1 cellular context compared by ENCODE assay signal in the genomic region with DNA sequence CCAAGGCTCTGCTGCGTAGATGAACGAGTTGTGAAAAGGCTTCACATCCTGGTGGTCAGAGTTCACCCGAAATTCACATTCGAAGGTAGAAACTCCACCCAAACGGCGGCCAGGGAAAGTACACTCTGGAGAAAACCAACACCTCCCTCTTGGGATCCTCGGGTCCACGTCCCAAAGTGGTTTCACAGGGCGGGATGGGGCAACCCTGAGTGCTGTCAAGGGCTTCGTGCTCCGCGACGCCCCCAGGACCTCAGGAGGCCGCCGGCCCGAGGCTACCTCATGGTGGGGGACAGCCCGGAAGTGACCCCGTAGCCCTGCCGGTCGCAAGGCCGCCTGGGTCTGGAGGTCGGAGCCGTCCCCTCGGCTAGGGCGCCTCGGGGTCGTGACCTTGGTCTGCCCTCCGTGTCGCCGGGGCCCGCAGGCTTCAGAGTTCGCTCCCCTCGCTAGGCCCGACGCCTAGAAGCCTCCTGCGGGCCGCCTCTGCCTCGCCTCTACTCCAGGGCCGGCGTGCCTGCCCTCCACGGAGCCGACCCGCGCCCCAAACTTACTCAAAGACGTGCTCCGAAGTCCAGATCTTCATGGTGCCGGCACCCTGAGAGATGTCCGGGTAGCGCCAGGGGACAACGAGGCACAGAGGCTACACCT.
TF ChIP-seq lines count a peak whose summit lies in the region.

A gene (minus strand): TSS at position 636 of the 645 bp plus-strand sequence. CDS start 56 bp downstream, at position 580.

TF ChIP-seq in K562, 482 proteins besides CTCF, POLR2A, EP300 and RAD21 (continued from another document and continues in another):
- TF ChIP-seq, protein P1, sequence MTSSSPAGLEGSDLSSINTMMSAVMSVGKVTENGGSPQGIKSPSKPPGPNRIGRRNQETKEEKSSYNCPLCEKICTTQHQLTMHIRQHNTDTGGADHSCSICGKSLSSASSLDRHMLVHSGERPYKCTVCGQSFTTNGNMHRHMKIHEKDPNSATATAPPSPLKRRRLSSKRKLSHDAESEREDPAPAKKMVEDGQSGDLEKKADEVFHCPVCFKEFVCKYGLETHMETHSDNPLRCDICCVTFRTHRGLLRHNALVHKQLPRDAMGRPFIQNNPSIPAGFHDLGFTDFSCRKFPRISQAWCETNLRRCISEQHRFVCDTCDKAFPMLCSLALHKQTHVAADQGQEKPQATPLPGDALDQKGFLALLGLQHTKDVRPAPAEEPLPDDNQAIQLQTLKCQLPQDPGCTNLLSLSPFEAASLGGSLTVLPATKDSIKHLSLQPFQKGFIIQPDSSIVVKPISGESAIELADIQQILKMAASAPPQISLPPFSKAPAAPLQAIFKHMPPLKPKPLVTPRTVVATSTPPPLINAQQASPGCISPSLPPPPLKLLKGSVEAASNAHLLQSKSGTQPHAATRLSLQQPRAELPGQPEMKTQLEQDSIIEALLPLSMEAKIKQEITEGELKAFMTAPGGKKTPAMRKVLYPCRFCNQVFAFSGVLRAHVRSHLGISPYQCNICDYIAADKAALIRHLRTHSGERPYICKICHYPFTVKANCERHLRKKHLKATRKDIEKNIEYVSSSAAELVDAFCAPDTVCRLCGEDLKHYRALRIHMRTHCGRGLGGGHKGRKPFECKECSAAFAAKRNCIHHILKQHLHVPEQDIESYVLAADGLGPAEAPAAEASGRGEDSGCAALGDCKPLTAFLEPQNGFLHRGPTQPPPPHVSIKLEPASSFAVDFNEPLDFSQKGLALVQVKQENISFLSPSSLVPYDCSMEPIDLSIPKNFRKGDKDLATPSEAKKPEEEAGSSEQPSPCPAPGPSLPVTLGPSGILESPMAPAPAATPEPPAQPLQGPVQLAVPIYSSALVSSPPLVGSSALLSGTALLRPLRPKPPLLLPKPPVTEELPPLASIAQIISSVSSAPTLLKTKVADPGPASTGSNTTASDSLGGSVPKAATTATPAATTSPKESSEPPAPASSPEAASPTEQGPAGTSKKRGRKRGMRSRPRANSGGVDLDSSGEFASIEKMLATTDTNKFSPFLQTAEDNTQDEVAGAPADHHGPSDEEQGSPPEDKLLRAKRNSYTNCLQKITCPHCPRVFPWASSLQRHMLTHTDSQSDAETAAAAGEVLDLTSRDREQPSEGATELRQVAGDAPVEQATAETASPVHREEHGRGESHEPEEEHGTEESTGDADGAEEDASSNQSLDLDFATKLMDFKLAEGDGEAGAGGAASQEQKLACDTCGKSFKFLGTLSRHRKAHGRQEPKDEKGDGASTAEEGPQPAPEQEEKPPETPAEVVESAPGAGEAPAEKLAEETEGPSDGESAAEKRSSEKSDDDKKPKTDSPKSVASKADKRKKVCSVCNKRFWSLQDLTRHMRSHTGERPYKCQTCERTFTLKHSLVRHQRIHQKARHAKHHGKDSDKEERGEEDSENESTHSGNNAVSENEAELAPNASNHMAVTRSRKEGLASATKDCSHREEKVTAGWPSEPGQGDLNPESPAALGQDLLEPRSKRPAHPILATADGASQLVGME (CRISPR knock-in tag; IDR thresholded peaks at IDR 0.05), result no peak
- TF ChIP-seq CCNT2 (IDR thresholded peaks at IDR 0.05; ENCODE audit: borderline replicate concordance, extremely low read depth, insufficient read length, low read depth, low read length), result no peak
- TF ChIP-seq, protein P2, sequence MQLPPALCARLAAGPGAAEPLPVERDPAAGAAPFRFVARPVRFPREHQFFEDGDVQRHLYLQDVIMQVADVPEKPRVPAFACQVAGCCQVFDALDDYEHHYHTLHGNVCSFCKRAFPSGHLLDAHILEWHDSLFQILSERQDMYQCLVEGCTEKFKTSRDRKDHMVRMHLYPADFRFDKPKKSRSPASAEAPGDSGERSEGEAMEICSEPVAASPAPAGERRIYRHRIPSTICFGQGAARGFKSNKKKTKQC (CRISPR knock-in tag; IDR thresholded peaks at IDR 0.05), result peak; percentile 86
- no peak for TF ChIP-seq NFE2 (IDR thresholded peaks at IDR 0.05; ENCODE audit: low read depth)
- TF ChIP-seq KLF16 (IDR thresholded peaks at IDR 0.05), result no peak
- TF ChIP-seq FOXA1 (IDR thresholded peaks at IDR 0.05; ENCODE audit: borderline replicate concordance), result no peak
- TF ChIP-seq, protein P3, sequence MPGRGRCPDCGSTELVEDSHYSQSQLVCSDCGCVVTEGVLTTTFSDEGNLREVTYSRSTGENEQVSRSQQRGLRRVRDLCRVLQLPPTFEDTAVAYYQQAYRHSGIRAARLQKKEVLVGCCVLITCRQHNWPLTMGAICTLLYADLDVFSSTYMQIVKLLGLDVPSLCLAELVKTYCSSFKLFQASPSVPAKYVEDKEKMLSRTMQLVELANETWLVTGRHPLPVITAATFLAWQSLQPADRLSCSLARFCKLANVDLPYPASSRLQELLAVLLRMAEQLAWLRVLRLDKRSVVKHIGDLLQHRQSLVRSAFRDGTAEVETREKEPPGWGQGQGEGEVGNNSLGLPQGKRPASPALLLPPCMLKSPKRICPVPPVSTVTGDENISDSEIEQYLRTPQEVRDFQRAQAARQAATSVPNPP (IDR thresholded peaks at IDR 0.05; ENCODE audit: borderline replicate concordance, insufficient read depth, insufficient read length), result no peak
- TF ChIP-seq, protein P4, sequence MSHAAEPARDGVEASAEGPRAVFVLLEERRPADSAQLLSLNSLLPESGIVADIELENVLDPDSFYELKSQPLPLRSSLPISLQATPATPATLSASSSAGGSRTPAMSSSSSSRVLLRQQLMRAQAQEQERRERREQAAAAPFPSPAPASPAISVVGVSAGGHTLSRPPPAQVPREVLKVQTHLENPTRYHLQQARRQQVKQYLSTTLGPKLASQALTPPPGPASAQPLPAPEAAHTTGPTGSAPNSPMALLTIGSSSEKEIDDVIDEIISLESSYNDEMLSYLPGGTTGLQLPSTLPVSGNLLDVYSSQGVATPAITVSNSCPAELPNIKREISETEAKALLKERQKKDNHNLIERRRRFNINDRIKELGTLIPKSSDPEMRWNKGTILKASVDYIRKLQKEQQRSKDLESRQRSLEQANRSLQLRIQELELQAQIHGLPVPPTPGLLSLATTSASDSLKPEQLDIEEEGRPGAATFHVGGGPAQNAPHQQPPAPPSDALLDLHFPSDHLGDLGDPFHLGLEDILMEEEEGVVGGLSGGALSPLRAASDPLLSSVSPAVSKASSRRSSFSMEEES (CRISPR knock-in tag; IDR thresholded peaks at IDR 0.05), result no peak
- peak; percentile 65 for TF ChIP-seq PHF20 (IDR thresholded peaks at IDR 0.05; ENCODE audit: partially characterized antibody)
- TF ChIP-seq, protein P5, sequence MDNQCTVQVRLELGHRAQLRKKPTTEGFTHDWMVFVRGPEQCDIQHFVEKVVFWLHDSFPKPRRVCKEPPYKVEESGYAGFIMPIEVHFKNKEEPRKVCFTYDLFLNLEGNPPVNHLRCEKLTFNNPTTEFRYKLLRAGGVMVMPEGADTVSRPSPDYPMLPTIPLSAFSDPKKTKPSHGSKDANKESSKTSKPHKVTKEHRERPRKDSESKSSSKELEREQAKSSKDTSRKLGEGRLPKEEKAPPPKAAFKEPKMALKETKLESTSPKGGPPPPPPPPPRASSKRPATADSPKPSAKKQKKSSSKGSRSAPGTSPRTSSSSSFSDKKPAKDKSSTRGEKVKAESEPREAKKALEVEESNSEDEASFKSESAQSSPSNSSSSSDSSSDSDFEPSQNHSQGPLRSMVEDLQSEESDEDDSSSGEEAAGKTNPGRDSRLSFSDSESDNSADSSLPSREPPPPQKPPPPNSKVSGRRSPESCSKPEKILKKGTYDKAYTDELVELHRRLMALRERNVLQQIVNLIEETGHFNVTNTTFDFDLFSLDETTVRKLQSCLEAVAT (IDR thresholded peaks at IDR 0.05), result no peak
- TF ChIP-seq PHB (CRISPR knock-in tag; IDR thresholded peaks at IDR 0.05), result no peak
- TF ChIP-seq SMC3 (conservative IDR thresholded peaks at IDR 0.05; ENCODE audit: insufficient read depth, low read depth, low read length), result no peak
- no peak for TF ChIP-seq HDAC2 (IDR thresholded peaks at IDR 0.05)
- TF ChIP-seq MTA2 (IDR thresholded peaks at IDR 0.05; ENCODE audit: low read depth), result no peak
- TF ChIP-seq CHD2 (IDR thresholded peaks at IDR 0.05; ENCODE audit: low read depth, low read length), result no peak
- no peak for TF ChIP-seq HEY1 (CRISPR knock-in tag; IDR thresholded peaks at IDR 0.05; ENCODE audit: borderline replicate concordance)
- peak; percentile 59; the same call in 1 of the 2 replicates for TF ChIP-seq CBX1 (IDR thresholded peaks at IDR 0.05; ENCODE audit: low read depth)
- peak; percentile 12; the same call in 1 of the 2 replicates for TF ChIP-seq LCOR (CRISPR knock-in tag; IDR thresholded peaks at IDR 0.05)
- TF ChIP-seq, protein P6, sequence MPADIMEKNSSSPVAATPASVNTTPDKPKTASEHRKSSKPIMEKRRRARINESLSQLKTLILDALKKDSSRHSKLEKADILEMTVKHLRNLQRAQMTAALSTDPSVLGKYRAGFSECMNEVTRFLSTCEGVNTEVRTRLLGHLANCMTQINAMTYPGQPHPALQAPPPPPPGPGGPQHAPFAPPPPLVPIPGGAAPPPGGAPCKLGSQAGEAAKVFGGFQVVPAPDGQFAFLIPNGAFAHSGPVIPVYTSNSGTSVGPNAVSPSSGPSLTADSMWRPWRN (IDR thresholded peaks at IDR 0.05; ENCODE audit: low read depth), result no peak
- no peak for TF ChIP-seq CHD4 (IDR thresholded peaks at IDR 0.05; ENCODE audit: insufficient read depth, insufficient replicate concordance, low read depth, low read length, poor library complexity, severe bottlenecking)
- TF ChIP-seq NFATC3 (IDR thresholded peaks at IDR 0.05), result no peak
- TF ChIP-seq MYNN (IDR thresholded peaks at IDR 0.05), result no peak
- TF ChIP-seq MYNN (CRISPR knock-in tag; IDR thresholded peaks at IDR 0.05), result no peak
- TF ChIP-seq SIN3B (IDR thresholded peaks at IDR 0.05; ENCODE audit: low read depth), result peak; percentile 49; the same call in 1 of the 2 replicates
- no peak for TF ChIP-seq ZFPM2 (CRISPR knock-in tag; IDR thresholded peaks at IDR 0.05)
- no peak for TF ChIP-seq ZFP1 (CRISPR knock-in tag; IDR thresholded peaks at IDR 0.05)
- 0 out of 4 replicates have a peak, but pooled peaks of 1 of the 2 experiments have one; percentile 57 for TF ChIP-seq TEAD1 (CRISPR knock-in tag; IDR thresholded peaks at IDR 0.05)
- TF ChIP-seq IRF2 (CRISPR knock-in tag; IDR thresholded peaks at IDR 0.05), result no peak
- TF ChIP-seq RNF2 (IDR thresholded peaks at IDR 0.05), result no peak; the same call in 1 of the 2 replicates
- TF ChIP-seq ZNF282 (CRISPR knock-in tag; IDR thresholded peaks at IDR 0.05), result no peak
- TF ChIP-seq ADNP (tag; IDR thresholded peaks at IDR 0.05), result no peak
- no peak for TF ChIP-seq SMARCC2 (IDR thresholded peaks at IDR 0.05; ENCODE audit: low read depth)
- no peak for TF ChIP-seq KAT2B (IDR thresholded peaks at IDR 0.05; ENCODE audit: low read depth, low read length)
- no peak for TF ChIP-seq C11orf30 (IDR thresholded peaks at IDR 0.05; ENCODE audit: low read depth)
- 0 out of 2 replicates have a peak, but pooled peaks have one; percentile 31 for TF ChIP-seq ZNF830 (CRISPR knock-in tag; IDR thresholded peaks at IDR 0.05)
- TF ChIP-seq, protein P7, sequence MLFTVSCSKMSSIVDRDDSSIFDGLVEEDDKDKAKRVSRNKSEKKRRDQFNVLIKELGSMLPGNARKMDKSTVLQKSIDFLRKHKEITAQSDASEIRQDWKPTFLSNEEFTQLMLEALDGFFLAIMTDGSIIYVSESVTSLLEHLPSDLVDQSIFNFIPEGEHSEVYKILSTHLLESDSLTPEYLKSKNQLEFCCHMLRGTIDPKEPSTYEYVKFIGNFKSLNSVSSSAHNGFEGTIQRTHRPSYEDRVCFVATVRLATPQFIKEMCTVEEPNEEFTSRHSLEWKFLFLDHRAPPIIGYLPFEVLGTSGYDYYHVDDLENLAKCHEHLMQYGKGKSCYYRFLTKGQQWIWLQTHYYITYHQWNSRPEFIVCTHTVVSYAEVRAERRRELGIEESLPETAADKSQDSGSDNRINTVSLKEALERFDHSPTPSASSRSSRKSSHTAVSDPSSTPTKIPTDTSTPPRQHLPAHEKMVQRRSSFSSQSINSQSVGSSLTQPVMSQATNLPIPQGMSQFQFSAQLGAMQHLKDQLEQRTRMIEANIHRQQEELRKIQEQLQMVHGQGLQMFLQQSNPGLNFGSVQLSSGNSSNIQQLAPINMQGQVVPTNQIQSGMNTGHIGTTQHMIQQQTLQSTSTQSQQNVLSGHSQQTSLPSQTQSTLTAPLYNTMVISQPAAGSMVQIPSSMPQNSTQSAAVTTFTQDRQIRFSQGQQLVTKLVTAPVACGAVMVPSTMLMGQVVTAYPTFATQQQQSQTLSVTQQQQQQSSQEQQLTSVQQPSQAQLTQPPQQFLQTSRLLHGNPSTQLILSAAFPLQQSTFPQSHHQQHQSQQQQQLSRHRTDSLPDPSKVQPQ (CRISPR knock-in tag; IDR thresholded peaks at IDR 0.05; ENCODE audit: borderline replicate concordance), result no peak
- no peak for TF ChIP-seq ZNF354B (CRISPR knock-in tag; IDR thresholded peaks at IDR 0.05)
- TF ChIP-seq NFIX (CRISPR knock-in tag; IDR thresholded peaks at IDR 0.05; ENCODE audit: low read depth), result no peak
- peak; percentile 72 for TF ChIP-seq KLF1 (tag; IDR thresholded peaks at IDR 0.05)
- TF ChIP-seq ZNF764 (CRISPR knock-in tag; IDR thresholded peaks at IDR 0.05; ENCODE audit: low read depth), result no peak
- peak; percentile 7; the same call in 1 of the 2 replicates for TF ChIP-seq GABPB1 (CRISPR knock-in tag; IDR thresholded peaks at IDR 0.05)
- no peak for TF ChIP-seq ARNT (IDR thresholded peaks at IDR 0.05)
- no peak for TF ChIP-seq HOXB6 (CRISPR knock-in tag; IDR thresholded peaks at IDR 0.05; ENCODE audit: borderline replicate concordance)
- no peak for TF ChIP-seq ZNF695 (CRISPR knock-in tag; IDR thresholded peaks at IDR 0.05)
- TF ChIP-seq, protein P8, sequence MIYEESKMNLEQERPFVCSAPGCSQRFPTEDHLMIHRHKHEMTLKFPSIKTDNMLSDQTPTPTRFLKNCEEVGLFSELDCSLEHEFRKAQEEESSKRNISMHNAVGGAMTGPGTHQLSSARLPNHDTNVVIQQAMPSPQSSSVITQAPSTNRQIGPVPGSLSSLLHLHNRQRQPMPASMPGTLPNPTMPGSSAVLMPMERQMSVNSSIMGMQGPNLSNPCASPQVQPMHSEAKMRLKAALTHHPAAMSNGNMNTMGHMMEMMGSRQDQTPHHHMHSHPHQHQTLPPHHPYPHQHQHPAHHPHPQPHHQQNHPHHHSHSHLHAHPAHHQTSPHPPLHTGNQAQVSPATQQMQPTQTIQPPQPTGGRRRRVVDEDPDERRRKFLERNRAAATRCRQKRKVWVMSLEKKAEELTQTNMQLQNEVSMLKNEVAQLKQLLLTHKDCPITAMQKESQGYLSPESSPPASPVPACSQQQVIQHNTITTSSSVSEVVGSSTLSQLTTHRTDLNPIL (CRISPR knock-in tag; IDR thresholded peaks at IDR 0.05), result no peak
- TF ChIP-seq ZFX (CRISPR knock-in tag; IDR thresholded peaks at IDR 0.05), result peak; percentile 94
- TF ChIP-seq, protein P9, sequence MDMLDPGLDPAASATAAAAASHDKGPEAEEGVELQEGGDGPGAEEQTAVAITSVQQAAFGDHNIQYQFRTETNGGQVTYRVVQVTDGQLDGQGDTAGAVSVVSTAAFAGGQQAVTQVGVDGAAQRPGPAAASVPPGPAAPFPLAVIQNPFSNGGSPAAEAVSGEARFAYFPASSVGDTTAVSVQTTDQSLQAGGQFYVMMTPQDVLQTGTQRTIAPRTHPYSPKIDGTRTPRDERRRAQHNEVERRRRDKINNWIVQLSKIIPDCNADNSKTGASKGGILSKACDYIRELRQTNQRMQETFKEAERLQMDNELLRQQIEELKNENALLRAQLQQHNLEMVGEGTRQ (CRISPR knock-in tag; IDR thresholded peaks at IDR 0.05), result peak; percentile 23; the same call in 1 of the 2 replicates
- no peak for TF ChIP-seq FOS (IDR thresholded peaks at IDR 0.05; ENCODE audit: extremely low read depth, insufficient read length)
- no peak for TF ChIP-seq LEF1 (IDR thresholded peaks at IDR 0.05)
